28 cellular contexts compared by ENCODE assay signal in the genomic region with DNA sequence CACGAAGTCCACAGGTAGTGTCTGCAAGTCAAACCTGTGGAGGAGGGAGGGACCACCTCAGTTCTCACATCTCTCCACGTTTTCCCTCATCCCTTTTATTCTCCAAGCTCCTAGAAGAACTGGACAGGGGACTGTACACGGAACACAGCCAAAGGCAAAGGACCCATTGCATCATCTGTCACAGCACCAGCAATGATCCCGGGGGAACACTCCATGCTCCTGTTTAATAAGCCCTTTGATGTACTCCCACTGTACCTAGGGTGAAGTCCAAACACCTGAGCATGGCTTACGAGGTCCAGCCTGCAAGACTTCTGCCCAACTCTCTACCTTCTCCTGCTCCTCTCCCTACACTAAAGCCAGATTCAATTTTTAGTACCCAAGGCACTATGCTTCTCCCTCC. TPM values are rescaled to one million over a fixed set of nuclear protein-coding genes. Genes with fewer than 3 reads are reported as not detected.
DNase-seq lines count a peak whose midpoint lies in the region; ATAC-seq and TF ChIP-seq lines count a peak whose summit lies in the region.
"Had no signal": no experiment of that assay in that cellular context is flagged by ENCODE, and none has a peak within 500 bp of the region (broad histone marks: within the 10 kb centered on the region; RNA-seq: fewer than 3 reads in every experiment).

No MANE protein-coding gene starts in this region.

- TF ChIP-seq CTCF in endothelial cell (IDR thresholded peaks at IDR 0.05; ENCODE audit: unreplicated experiment) = no peak

- H3K4me3 Mint-ChIP-seq in activated T-cell treated with anti-CD3 and anti-CD28 coated beads, Interleukin-2, amount 50 U/mL, for 24 hours = no peak overlapping the region
- no peak overlapping the region for H3K4me3 Mint-ChIP-seq in CD8-positive, alpha-beta memory T cell
- peak overlapping the region; percentile 80 for H3K4me3 Mint-ChIP-seq in endothelial cell (ENCODE audit: unreplicated experiment)
- H3K4me3 Mint-ChIP-seq in stimulated activated effector memory CD8-positive, alpha-beta T cell treated with anti-CD3 and anti-CD28 coated beads, Interleukin-12 subunit alpha, Interleukin-12 subunit beta, amount 100 ng/mL, for 72 hours = no peak overlapping the region
- H3K4me3 Mint-ChIP-seq: HFFc6, neural progenitor cell had no signal

- H3K36me3 Mint-ChIP-seq in activated T-cell treated with anti-CD3 and anti-CD28 coated beads, Interleukin-2, amount 50 U/mL, for 24 hours (ENCODE audit: low read depth) = peaks cover 92% of the 10 kb centered on the region
- peaks cover 6 to 90% (median 17%) of the 10 kb centered on the region in 3 donors for H3K36me3 Mint-ChIP-seq in CD8-positive, alpha-beta memory T cell
- peaks cover 76% of the 10 kb centered on the region for H3K36me3 Mint-ChIP-seq in endothelial cell (ENCODE audit: low read depth, unreplicated experiment)
- peaks cover 91% of the 10 kb centered on the region for H3K36me3 Mint-ChIP-seq in stimulated activated effector memory CD8-positive, alpha-beta T cell treated with anti-CD3 and anti-CD28 coated beads, Interleukin-12 subunit alpha, Interleukin-12 subunit beta, amount 100 ng/mL, for 72 hours

- H3K27ac ChIP-seq in CD8-positive, alpha-beta memory T cell (ENCODE audit: low read depth, low read length) = no peak overlapping the region
- H3K27ac ChIP-seq: A549, colonic mucosa, neural progenitor cell, suprapubic skin, vagina had no signal

- H3K9me3 ChIP-seq in CD8-positive, alpha-beta memory T cell (ENCODE audit: low read length) = no peaks in the 10 kb centered on the region
- H3K9me3 ChIP-seq: A549, colonic mucosa, suprapubic skin, vagina had no signal

- H3K9me3 Mint-ChIP-seq in activated T-cell treated with anti-CD3 and anti-CD28 coated beads, Interleukin-2, amount 50 U/mL, for 24 hours = no peaks in the 10 kb centered on the region
- H3K9me3 Mint-ChIP-seq in CD8-positive, alpha-beta memory T cell = no peaks in the 10 kb centered on the region
- no peaks in the 10 kb centered on the region for H3K9me3 Mint-ChIP-seq in endothelial cell (ENCODE audit: unreplicated experiment)
- H3K9me3 Mint-ChIP-seq in stimulated activated effector memory CD8-positive, alpha-beta T cell treated with anti-CD3 and anti-CD28 coated beads, Interleukin-12 subunit alpha, Interleukin-12 subunit beta, amount 100 ng/mL, for 72 hours = no peaks in the 10 kb centered on the region
- H3K9me3 Mint-ChIP-seq: HFFc6, neural progenitor cell had no signal

- DNase-seq in activated T-cell treated with anti-CD3 and anti-CD28 coated beads, Interleukin-2, amount 50 U/mL, for 24 hours = no peak
- no peak for DNase-seq in activated T-cell treated with anti-CD3 and anti-CD28 coated beads, Interleukin-2, amount 50 U/mL, for 48 hours
- DNase-seq in CD8-positive, alpha-beta memory T cell = no peak
- DNase-seq in endothelial cell (ENCODE audit: low spot score) (no peak), NCI-H2196 treated with DMSO at 0.1 percent for 48 hours (lab: John Stamatoyannopoulos, UW; ENCODE audit: unreplicated experiment) (no peak), ureter (ENCODE audit: low spot score) (no peak)
- DNase-seq in stimulated activated effector memory CD8-positive, alpha-beta T cell treated with anti-CD3 and anti-CD28 coated beads, Interleukin-12 subunit alpha, Interleukin-12 subunit beta, amount 100 ng/mL, for 72 hours (ENCODE audit: low spot score in 2 of 2) = no peak
- DNase-seq: activated effector memory CD4-positive, alpha-beta T cell treated with anti-CD3 and anti-CD28 coated beads, Interleukin-2, amount 50 U/mL, for 16 hours; AML-193; amniotic stem cell; colonic mucosa; DMS153; effector CD8-positive, alpha-beta T cell; erythroblast; GOT3; HFFc6; NCI-H1436; NCI-H2081 treated with DMSO at 0.1 percent for 48 hours; NCI-H510A; PC-3; right cardiac atrium; T1000 had no signal

- H3K36me3 ChIP-seq in CD8-positive, alpha-beta memory T cell (ENCODE audit: insufficient read depth, low read length) = peaks cover 22% of the 10 kb centered on the region
- H3K36me3 ChIP-seq: colonic mucosa, neural progenitor cell had no signal

- peak overlapping the region; percentile 15 for H3K27ac Mint-ChIP-seq in activated T-cell treated with anti-CD3 and anti-CD28 coated beads, Interleukin-2, amount 50 U/mL, for 24 hours
- peak overlapping the region in 5 of 8 donors; percentile 37 to 81 (median 48) for H3K27ac Mint-ChIP-seq in CD8-positive, alpha-beta memory T cell
- H3K27ac Mint-ChIP-seq in endothelial cell (ENCODE audit: unreplicated experiment) = peak overlapping the region; percentile 44
- H3K27ac Mint-ChIP-seq in stimulated activated effector memory CD8-positive, alpha-beta T cell treated with anti-CD3 and anti-CD28 coated beads, Interleukin-12 subunit alpha, Interleukin-12 subunit beta, amount 100 ng/mL, for 72 hours = peak overlapping the region; percentile 91
- H3K27ac Mint-ChIP-seq: HFFc6, neural progenitor cell had no signal

- H3K27me3 ChIP-seq in CD8-positive, alpha-beta memory T cell (ENCODE audit: insufficient read depth, low read length, poor library complexity, severe bottlenecking) = no peaks in the 10 kb centered on the region
- H3K27me3 ChIP-seq: colonic mucosa, neural progenitor cell, suprapubic skin, vagina had no signal

- H3K27me3 Mint-ChIP-seq in activated T-cell treated with anti-CD3 and anti-CD28 coated beads, Interleukin-2, amount 50 U/mL, for 24 hours = no peaks in the 10 kb centered on the region
- H3K27me3 Mint-ChIP-seq in CD8-positive, alpha-beta memory T cell = no peaks in the 10 kb centered on the region
- H3K27me3 Mint-ChIP-seq in endothelial cell (ENCODE audit: unreplicated experiment) = peaks cover 42% of the 10 kb centered on the region

- peaks cover 24% of the 10 kb centered on the region for H3K4me1 Mint-ChIP-seq in activated T-cell treated with anti-CD3 and anti-CD28 coated beads, Interleukin-2, amount 50 U/mL, for 24 hours (ENCODE audit: low read depth)
- H3K4me1 Mint-ChIP-seq in CD8-positive, alpha-beta memory T cell = peaks cover 12 to 28% (median 13%) of the 10 kb centered on the region in 3 donors
- H3K4me1 Mint-ChIP-seq in endothelial cell (ENCODE audit: unreplicated experiment) = peaks cover 73% of the 10 kb centered on the region
- H3K4me1 Mint-ChIP-seq in stimulated activated effector memory CD8-positive, alpha-beta T cell treated with anti-CD3 and anti-CD28 coated beads, Interleukin-12 subunit alpha, Interleukin-12 subunit beta, amount 100 ng/mL, for 72 hours = peaks cover 30% of the 10 kb centered on the region

- peaks cover 10% of the 10 kb centered on the region for H3K4me1 ChIP-seq in CD8-positive, alpha-beta memory T cell (ENCODE audit: insufficient read depth, low read length)
- H3K4me1 ChIP-seq: A549, colonic mucosa, vagina had no signal

- no peak overlapping the region for H3K4me3 ChIP-seq in CD8-positive, alpha-beta memory T cell (ENCODE audit: low read length)
- H3K4me3 ChIP-seq: A549, colonic mucosa, lung, neural progenitor cell, suprapubic skin, vagina had no signal

- ATAC-seq in stimulated activated effector memory CD8-positive, alpha-beta T cell treated with anti-CD3 and anti-CD28 coated beads, Interleukin-12 subunit alpha, Interleukin-12 subunit beta, amount 100 ng/mL, for 72 hours = no peak
- ATAC-seq in GM19397 (IDR thresholded peaks at IDR 0.05; ENCODE audit: unreplicated experiment) = no peak
- ATAC-seq: A549, PC-3, right cardiac atrium had no signal

- CTCF ChIA-PET in CD8-positive, alpha-beta memory T cell (lab: Charles Lee) = interaction anchor here (1.5 to 10.3 kb wide), 4 partner anchors 13 to 91 kb away, joined by 6 to 248 read pairs (median 14); a partner anchor contains a TSS

- POLR2A ChIA-PET in CD8-positive, alpha-beta memory T cell (lab: Charles Lee) = interaction anchor here (2.1 kb wide), 1 partner anchor 55 kb away, joined by 8 read pairs; no protein-coding TSS in a partner anchor

RNA-seq across cellular contexts. Expression of a gene that starts 26.5 kb away (rescaled TPM):
- total RNA-seq in CD8-positive, alpha-beta memory T cell = 1 to 10 TPM; 9.0 to 9.9 TPM
- 2.0 TPM for polyA plus RNA-seq in CD8-positive, alpha-beta memory T cell
- 9.2 TPM for total RNA-seq in endothelial cell (ENCODE audit: unreplicated experiment)
- 44.4 TPM for total RNA-seq in ureter

RNA-seq across cellular contexts. Expression of a gene that starts 44.5 kb away (rescaled TPM):
- total RNA-seq in CD8-positive, alpha-beta memory T cell = under 1 TPM; 0.11 to 0.15 TPM
- not detected for polyA plus RNA-seq in CD8-positive, alpha-beta memory T cell
- total RNA-seq in endothelial cell (ENCODE audit: unreplicated experiment) = 1.9 TPM
- 1.2 TPM for total RNA-seq in ureter
- total RNA-seq: vagina had no signal

RNA-seq across cellular contexts. Expression of a gene that starts 57.3 kb away (rescaled TPM):
- 10 to 100 TPM; 35.8 to 36.7 TPM for total RNA-seq in CD8-positive, alpha-beta memory T cell
- polyA plus RNA-seq in CD8-positive, alpha-beta memory T cell = 6.3 TPM
- 194 TPM for total RNA-seq in endothelial cell (ENCODE audit: unreplicated experiment)
- 12.6 TPM for total RNA-seq in ureter

Comparison
In these comparisons a context has a peak if more than half of its experiments do, and no peak if none do; other contexts are left out.
1. H3K27ac Mint-ChIP-seq: peak in every context shown above with its lines; median percentile 91 in stimulated activated effector memory CD8-positive, alpha-beta T cell treated with anti-CD3 and anti-CD28 coated beads, Interleukin-12 subunit alpha, Interleukin-12 subunit beta, amount 100 ng/mL, for 72 hours; 48 in CD8-positive, alpha-beta memory T cell; 44 in endothelial cell; 15 in activated T-cell treated with anti-CD3 and anti-CD28 coated beads, Interleukin-2, amount 50 U/mL, for 24 hours.